In genomic region chr15:52568569-52569243, GRCh38 we compare ENCODE assay signal across 8 cellular contexts. TPM values are rescaled to one million over a fixed set of nuclear protein-coding genes. Genes with fewer than 3 reads are reported as not detected.
A peak's percentile ranks its signal among the peaks of the same experiment; 100 is the strongest.
DNase-seq lines count a peak whose midpoint lies in the region; ATAC-seq and TF ChIP-seq lines count a peak whose summit lies in the region.

ARPP19 (minus strand) TSS chr15:52569030; CDS start chr15:52568892, 138 bp downstream.

- H3K27ac ChIP-seq in adrenal gland (peak within 1 kb of the TSS; percentile 78 to 98 (median 89)), heart right ventricle (peak within 1 kb of the TSS; percentile 69 to 96 (median 93))

- H3K4me3 Mint-ChIP-seq in progenitor cell of endocrine pancreas (ENCODE audit: low read depth) = peak within 1 kb of the TSS; percentile 92

- ATAC-seq in HG02798 (IDR thresholded peaks at IDR 0.05; ENCODE audit: poor library complexity, unreplicated experiment) (peak; percentile 78), heart right ventricle (peak; percentile 89 to 94 (median 92))

- H3K27me3 ChIP-seq in adrenal gland (no peaks in the 10 kb centered on the region), heart right ventricle (no peaks in the 10 kb centered on the region)

- TF ChIP-seq CTCF in GM12875 (IDR thresholded peaks at IDR 0.05; ENCODE audit: borderline replicate concordance, insufficient read depth, low read depth, low read length) (no peak), adrenal gland (IDR thresholded peaks at IDR 0.05) (peak in 2 of 6 experiments; percentile 18 to 26), heart right ventricle (IDR thresholded peaks at IDR 0.05) (peak in 5 of 9 donors; percentile 23 to 45 (median 40)), progenitor cell of endocrine pancreas (IDR thresholded peaks at IDR 0.05; ENCODE audit: unreplicated experiment) (no peak)

- intact Hi-C loops in adrenal gland (cut with DNase I) = no loop called here
- intact Hi-C loops in heart right ventricle (cut with DNase I) = loop anchor here in 5 of 10 donors (5.0 to 10.0 kb wide), 4 partner anchors 86 to 314 kb away; no protein-coding TSS in a partner anchor

- peaks cover 2% of the 10 kb centered on the region for H3K36me3 Mint-ChIP-seq in progenitor cell of endocrine pancreas (ENCODE audit: insufficient read depth)

- H3K36me3 ChIP-seq in adrenal gland (replicated peaks in 1 of 2) (no peaks in the 10 kb centered on the region), heart right ventricle (no peaks in the 10 kb centered on the region)

- H3K4me3 ChIP-seq in GM12875 (ENCODE audit: low read depth, low read length) (peak within 1 kb of the TSS; percentile 78), adrenal gland (peak within 1 kb of the TSS; percentile 13 to 73 (median 48)), heart right ventricle (peak within 1 kb of the TSS; percentile 45 to 92 (median 75))

- TF ChIP-seq POLR2A in adrenal gland (IDR thresholded peaks at IDR 0.05) = peak; percentile 65 to 66

- peak; percentile 50 for DNase-seq in NCI-H1417 treated with DMSO at 0.1 percent for 48 hours (lab: John Stamatoyannopoulos, UW)
- DNase-seq in T-helper 1 cell = peak; percentile 66 to 91 (median 72)
- DNase-seq in adrenal gland = peak; percentile 89 to 96 (median 92)
- peak; percentile 86 to 90 for DNase-seq in heart right ventricle
- peak; percentile 81 for DNase-seq in progenitor cell of endocrine pancreas (ENCODE audit: low spot score, unreplicated experiment)
- peak; percentile 92 for DNase-seq in ureter (ENCODE audit: low spot score)

- 0% methylated on average over 15 to 75 of the region's 75 CpGs for WGBS in adrenal gland, 4 donors
- WGBS in heart right ventricle, 2 donors = 0% methylated on average over 73 to 75 of the region's 75 CpGs

- H3K9me3 ChIP-seq in adrenal gland (replicated peaks in 1 of 3) = no peaks in the 10 kb centered on the region
- no peaks in the 10 kb centered on the region for H3K9me3 ChIP-seq in heart right ventricle

- H3K4me1 ChIP-seq in adrenal gland (replicated peaks in 1 of 2) = peaks cover 19 to 41% of the 10 kb centered on the region in 2 donors
- H3K4me1 ChIP-seq in heart right ventricle = peaks cover 3 to 46% (median 41%) of the 10 kb centered on the region in 9 donors

- H3K9me3 Mint-ChIP-seq in progenitor cell of endocrine pancreas (ENCODE audit: low read depth) = no peaks in the 10 kb centered on the region

- peak within 1 kb of the TSS; percentile 100 for H3K27ac Mint-ChIP-seq in progenitor cell of endocrine pancreas

- H3K4me1 Mint-ChIP-seq in progenitor cell of endocrine pancreas (ENCODE audit: low read depth) = peaks cover 25% of the 10 kb centered on the region

- H3K27me3 Mint-ChIP-seq in progenitor cell of endocrine pancreas = no peaks in the 10 kb centered on the region

RNA-seq across cellular contexts. Expression of gene ARPP19, which starts in this region (rescaled TPM):
- total RNA-seq in adrenal gland (100 to 1,000 TPM in 7 of 8 donors, 10 to 100 TPM in 1; 82.7 to 184 (median 140) TPM), heart right ventricle (100 to 1,000 TPM; 121 to 166 (median 147) TPM), progenitor cell of endocrine pancreas (186 and 193 TPM in 2 replicates), ureter (125 TPM)
- polyA plus RNA-seq in adrenal gland (100 to 1,000 TPM in 1 of 3 donors, 10 to 100 TPM in 2; 19.1 to 172 (median 23.7) TPM), heart right ventricle (10 to 100 TPM; 20.1 to 60.4 TPM)

Comparison
In these comparisons a context has a peak if more than half of its experiments do, and no peak if none do; other contexts are left out.
1. Peak in every context shown above with its lines: DNase-seq, ATAC-seq, H3K4me3 ChIP-seq and H3K27ac ChIP-seq.
2. CTCF ChIP-seq: peak in heart right ventricle (5 of 9); none in GM12875 (single experiment) and progenitor cell of endocrine pancreas (single experiment).